19 cellular contexts compared by ENCODE assay signal in the genomic region with DNA sequence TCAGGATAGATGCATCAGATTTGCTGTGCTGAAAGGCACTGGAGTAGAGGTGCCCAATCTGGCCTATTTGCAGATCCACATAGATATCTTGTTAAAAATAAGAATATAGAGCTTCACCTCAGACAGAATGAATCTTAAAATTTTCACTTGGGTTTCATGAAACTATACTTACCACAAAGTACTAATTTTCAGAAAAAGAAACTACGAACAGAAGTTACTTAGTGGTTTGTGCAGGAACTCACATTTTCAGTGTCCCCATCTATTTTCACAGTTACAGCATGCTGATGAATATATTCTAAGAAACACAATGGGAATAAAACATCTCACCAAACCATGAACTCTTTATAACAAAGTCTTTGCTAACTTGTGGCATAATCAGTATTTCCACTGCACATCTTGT.
"Had no signal": no experiment of that assay in that cellular context is flagged by ENCODE, and none has a peak within 500 bp of the region (broad histone marks: within the 10 kb centered on the region; RNA-seq: fewer than 3 reads in every experiment).

No MANE protein-coding gene starts in this region.

- H3K9me3 ChIP-seq: breast epithelium, colonic mucosa, MG63 had no signal

- H3K4me3 ChIP-seq: breast epithelium, colonic mucosa, MG63, PC-9 had no signal

- H3K4me2 ChIP-seq: PC-9 had no signal

- H3K36me3 ChIP-seq: breast epithelium, colonic mucosa, MG63 had no signal

- H3K4me1 ChIP-seq: breast epithelium, colonic mucosa had no signal

- H3K27ac ChIP-seq: breast epithelium, colonic mucosa, PC-9 had no signal

- H3K27me3 ChIP-seq: breast epithelium, colonic mucosa, MG63 had no signal

- DNase-seq: activated CD4-positive, alpha-beta T cell treated with anti-CD3 and anti-CD28 coated beads for 4 hours; activated CD8-positive, alpha-beta memory T cell treated with anti-CD3 and anti-CD28 coated beads, Interleukin-2, amount 50 U/mL, for 48 hours; activated CD8-positive, alpha-beta T cell treated with anti-CD3 and anti-CD28 coated beads, Interleukin-2, amount 10 ng/mL, durations not matched to agents 7 days and 5 days; activated effector memory CD4-positive, alpha-beta T cell treated with Interleukin-2 at 50 U/mL for 16 hours; activated naive CD4-positive, alpha-beta T cell; activated T-cell treated with anti-CD3 and anti-CD28 coated beads, Interleukin-2, amount 50 U/mL, for 24 hours; aorta; caudate nucleus; colonic mucosa; MG63; NCI-H1105 treated with DMSO at 0.1 percent for 48 hours; NCI-H187 treated with DMSO at 0.1 percent for 48 hours; NCI-H2081 treated with DMSO at 0.1 percent for 48 hours; NCI-H446; NCI-H524; PC-9; SHP77 treated with DMSO at 0.1 percent for 48 hours had no signal

- ATAC-seq: activated CD4-positive, CD25-positive, alpha-beta regulatory T cell treated with anti-CD3 and anti-CD28 coated beads, Interleukin-2, amount 50 U/mL, for 24 hours; activated CD8-positive, alpha-beta T cell treated with anti-CD3 and anti-CD28 coated beads, Interleukin-2, amount 10 ng/mL, durations not matched to agents 7 days and 5 days had no signal

- H2AFZ ChIP-seq: PC-9 had no signal
